Comparison of ENCODE assay signal across 30 cellular contexts in genomic region chr9:109845178-109845577, GRCh38.
"Had no signal": no experiment of that assay in that cellular context is flagged by ENCODE, and none has a peak within 500 bp of the region (broad histone marks: within the 10 kb centered on the region; RNA-seq: fewer than 3 reads in every experiment).

No MANE protein-coding gene starts in this region.

- FAIRE-seq: urothelium cell line had no signal

- H3K9me3 ChIP-seq: ovary, psoas muscle, spleen, thoracic aorta, thyroid gland, tibial nerve, upper lobe of left lung, vagina had no signal

- DNase-seq: natural killer cell; occipital lobe; ovary; posterior cingulate gyrus; psoas muscle; right cardiac atrium; spleen; stimulated activated CD4-positive, alpha-beta T cell treated with anti-CD3 and anti-CD28 coated beads, Interleukin-12 subunit alpha, Interleukin-12 subunit beta, amount 100 ng/mL, for 4 hours; stimulated activated CD4-positive, alpha-beta T cell treated with anti-CD3 and anti-CD28 coated beads, Interleukin-1b, Interleukin-23, amount 100 ng/mL, for 48 hours; stimulated activated CD4-positive, alpha-beta T cell treated with anti-CD3 and anti-CD28 coated beads, Interleukin-4, amount 100 ng/mL, for 1 hour; stimulated activated CD4-positive, alpha-beta T cell treated with anti-CD3 and anti-CD28 coated beads, Interleukin-4, amount 100 ng/mL, for 4 hours; stimulated activated CD8-positive, alpha-beta memory T cell treated with anti-CD3 and anti-CD28 coated beads, Interleukin-4, amount 100 ng/mL, for 48 hours; stimulated activated naive CD4-positive, alpha-beta T cell; stimulated activated naive CD8-positive, alpha-beta T cell treated with anti-CD3 and anti-CD28 coated beads, Interleukin-15, amount 100 ng/mL, for 72 hours; stimulated activated naive CD8-positive, alpha-beta T cell treated with anti-CD3 and anti-CD28 coated beads, Interleukin-15, Interleukin-2, amounts not matched to agents 100 U/mL and 50 U/mL, for 24 hours; thyroid gland; trophoblast cell; upper lobe of left lung had no signal

- H3K27me3 Mint-ChIP-seq: stimulated activated naive CD8-positive, alpha-beta T cell treated with anti-CD3 and anti-CD28 coated beads, Interleukin-15, amount 100 ng/mL, for 72 hours had no signal

- H3K4me3 Mint-ChIP-seq: natural killer cell; nephron; neural progenitor cell; stimulated activated memory B cell treated with anti-CD40 and anti-IgM and Interleukin-4, amounts not matched to agents 10 μg/mL and 1 μg/mL and 100 μg/mL, for 72 hours; stimulated activated naive CD8-positive, alpha-beta T cell treated with anti-CD3 and anti-CD28 coated beads, Interleukin-15, amount 100 ng/mL, for 72 hours had no signal

- ATAC-seq: natural killer cell; psoas muscle; sciatic nerve; stimulated activated memory B cell treated with anti-CD40 and anti-IgM and Interleukin-4, amounts not matched to agents 10 μg/mL and 1 μg/mL and 100 μg/mL, for 72 hours; stimulated activated naive CD8-positive, alpha-beta T cell treated with anti-CD3 and anti-CD28 coated beads, Interleukin-15, amount 100 ng/mL, for 72 hours; stimulated activated naive CD8-positive, alpha-beta T cell treated with anti-CD3 and anti-CD28 coated beads, Interleukin-15, Interleukin-2, amounts not matched to agents 100 U/mL and 50 U/mL, for 24 hours had no signal

- H3K27ac ChIP-seq: neural progenitor cell, ovary, parathyroid adenoma, psoas muscle, skin epidermis, spleen, thoracic aorta, thyroid gland, tibial nerve, upper lobe of left lung, vagina had no signal

- H3K4me1 ChIP-seq: neural progenitor cell, parathyroid adenoma, spleen, thyroid gland, tibial nerve, upper lobe of left lung had no signal

- H3K4me1 Mint-ChIP-seq: natural killer cell; stimulated activated memory B cell treated with anti-CD40 and anti-IgM and Interleukin-4, amounts not matched to agents 10 μg/mL and 1 μg/mL and 100 μg/mL, for 72 hours; stimulated activated naive CD8-positive, alpha-beta T cell treated with anti-CD3 and anti-CD28 coated beads, Interleukin-15, amount 100 ng/mL, for 72 hours had no signal

- H3K27me3 ChIP-seq: neural progenitor cell, ovary, thyroid gland, tibial nerve, upper lobe of left lung, vagina had no signal

- H3K9me3 Mint-ChIP-seq: natural killer cell; nephron; neural progenitor cell; stimulated activated memory B cell treated with anti-CD40 and anti-IgM and Interleukin-4, amounts not matched to agents 10 μg/mL and 1 μg/mL and 100 μg/mL, for 72 hours had no signal

- H3K36me3 ChIP-seq: neural progenitor cell, ovary, spleen, thoracic aorta, thyroid gland, tibial nerve, upper lobe of left lung, vagina had no signal

- H3K4me2 ChIP-seq: neural progenitor cell, smooth muscle cell had no signal

- H3K4me3 ChIP-seq: neural progenitor cell, ovary, psoas muscle, skin epidermis, smooth muscle cell, spleen, thoracic aorta, thyroid gland, tibial nerve, upper lobe of left lung, vagina had no signal

- H3K36me3 Mint-ChIP-seq: natural killer cell; neural progenitor cell; stimulated activated memory B cell treated with anti-CD40 and anti-IgM and Interleukin-4, amounts not matched to agents 10 μg/mL and 1 μg/mL and 100 μg/mL, for 72 hours had no signal

- H3K9ac ChIP-seq: neural progenitor cell, parathyroid adenoma had no signal

- H3K27ac Mint-ChIP-seq: natural killer cell; progenitor cell of endocrine pancreas; stimulated activated memory B cell treated with anti-CD40 and anti-IgM and Interleukin-4, amounts not matched to agents 10 μg/mL and 1 μg/mL and 100 μg/mL, for 72 hours; stimulated activated naive CD8-positive, alpha-beta T cell treated with anti-CD3 and anti-CD28 coated beads, Interleukin-15, amount 100 ng/mL, for 72 hours had no signal
